24 cellular contexts compared by ENCODE assay signal in the genomic region with DNA sequence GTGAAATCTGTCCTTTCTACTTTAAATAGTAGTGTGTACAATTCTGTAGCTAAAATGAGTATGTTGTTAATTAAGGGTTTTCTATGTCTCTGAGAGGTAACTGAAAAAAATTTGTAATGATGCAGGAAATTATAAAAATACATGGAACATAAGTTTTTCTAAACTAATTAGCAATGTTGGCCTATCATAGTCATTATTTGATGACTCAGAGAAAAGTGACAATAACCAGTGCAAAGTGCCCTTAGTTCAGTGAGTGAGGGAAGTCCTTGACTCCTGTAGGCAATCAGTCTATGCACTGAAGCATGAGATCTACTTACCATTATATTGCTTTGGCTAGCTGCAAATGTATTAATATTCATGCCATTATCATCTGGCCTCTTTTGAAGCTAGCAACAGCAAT. TPM values are rescaled to one million over a fixed set of nuclear protein-coding genes. Genes with fewer than 3 reads are reported as not detected.
"Had no signal": no experiment of that assay in that cellular context is flagged by ENCODE, and none has a peak within 500 bp of the region (broad histone marks: within the 10 kb centered on the region; RNA-seq: fewer than 3 reads in every experiment).

No MANE protein-coding gene starts in this region.

- H3K4me1 ChIP-seq: breast epithelium, colonic mucosa, Peyer's patch, SJSA1 had no signal

- ATAC-seq: activated CD8-positive, alpha-beta T cell treated with anti-CD3 and anti-CD28 coated beads, Interleukin-2, amount 10 ng/mL, durations not matched to agents 7 days and 5 days; WTC11 had no signal

- H3K27ac ChIP-seq: breast epithelium, colonic mucosa, Peyer's patch, RWPE1, SJSA1 had no signal

- H3K36me3 ChIP-seq: breast epithelium, colonic mucosa, Peyer's patch, SJSA1 had no signal

- H3K9me3 ChIP-seq: breast epithelium, colonic mucosa, Peyer's patch, SJSA1 had no signal

- DNase-seq: activated CD4-positive, alpha-beta T cell treated with anti-CD3 and anti-CD28 coated beads for 48 hours; activated CD4-positive, alpha-beta T cell treated with anti-CD3 and anti-CD28 coated beads, Interleukin-2, amount 50 U/mL, for 4 hours; activated CD4-positive, CD25-positive, alpha-beta regulatory T cell treated with anti-CD3 and anti-CD28 coated beads, Interleukin-2, amount 50 U/mL, for 72 hours; activated CD8-positive, alpha-beta memory T cell treated with anti-CD3 and anti-CD28 coated beads, Interleukin-2, amount 50 U/mL, for 48 hours; activated CD8-positive, alpha-beta T cell treated with anti-CD3 and anti-CD28 coated beads, Interleukin-2, amount 10 ng/mL, durations not matched to agents 7 days and 5 days; activated naive CD4-positive, alpha-beta T cell; activated T-cell treated with anti-CD3 and anti-CD28 coated beads, Interleukin-2, amount 50 U/mL, for 1 hour; aorta; caudate nucleus; colonic mucosa; MM.1S; NCI-H1694; NCI-H2029; NCI-H2107; NCI-H526; NCI-H82; Peyer's patch; SHP77 had no signal

- H3K4me3 ChIP-seq: breast epithelium, colonic mucosa, Peyer's patch, SJSA1 had no signal

- H3K27me3 ChIP-seq: breast epithelium, colonic mucosa, Peyer's patch, SJSA1 had no signal

RNA-seq across cellular contexts. Expression of gene CCDC172, which starts 40.6 kb away (rescaled TPM):
- total RNA-seq: activated CD8-positive, alpha-beta T cell treated with anti-CD3 and anti-CD28 coated beads, Interleukin-2, amount 10 ng/mL, durations not matched to agents 7 days and 5 days; aorta; breast epithelium; cerebellum; colonic mucosa; NCI-H460; Peyer's patch; SJSA1 had no signal
